1 cellular context compared by ENCODE assay signal in the genomic region with DNA sequence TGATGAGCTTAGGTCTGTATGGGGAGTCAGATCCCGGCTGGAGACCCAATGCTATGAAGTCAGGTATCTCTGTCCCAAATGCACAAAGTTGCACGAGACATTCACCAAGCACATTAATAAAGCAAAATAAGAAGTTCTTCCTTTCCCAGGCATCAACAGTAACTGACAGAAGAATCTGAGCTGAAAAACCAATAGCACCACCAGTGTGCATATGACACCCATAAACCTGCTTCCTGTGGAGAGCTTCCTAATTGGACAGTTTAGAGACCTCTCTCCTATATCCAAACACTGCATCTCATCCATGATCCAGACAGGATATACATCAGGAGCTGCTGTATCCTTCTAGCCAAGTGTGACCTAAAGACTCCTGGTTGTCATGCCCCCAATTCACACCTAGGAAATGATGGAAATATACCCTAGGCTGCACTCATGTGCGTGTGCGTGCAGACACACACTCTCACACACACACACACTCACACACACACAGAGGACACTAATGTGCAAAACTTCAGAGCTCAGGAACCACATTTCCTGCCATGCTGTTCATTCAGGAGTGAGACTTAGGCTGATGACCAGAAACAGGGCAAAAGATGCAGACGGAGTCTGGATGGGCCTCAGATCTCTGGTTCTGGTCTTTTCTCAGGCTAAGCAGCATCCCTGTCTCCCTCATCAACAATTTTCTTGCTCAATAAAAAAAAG.
TF ChIP-seq lines count a peak whose summit lies in the region.

No MANE protein-coding gene starts in this region.

TF ChIP-seq in GM12878, 131 proteins besides CTCF, POLR2A, EP300 and RAD21:
- no peak for TF ChIP-seq ZSCAN29 (IDR thresholded peaks at IDR 0.05)
- no peak for TF ChIP-seq FOXM1 (IDR thresholded peaks at IDR 0.05; ENCODE audit: low read depth, low read length)
- TF ChIP-seq TARDBP (IDR thresholded peaks at IDR 0.05; ENCODE audit: borderline replicate concordance), result no peak
- TF ChIP-seq KDM1A (IDR thresholded peaks at IDR 0.05; ENCODE audit: borderline replicate concordance), result no peak
- TF ChIP-seq LARP7 (IDR thresholded peaks at IDR 0.05), result no peak
- TF ChIP-seq, protein P1, sequence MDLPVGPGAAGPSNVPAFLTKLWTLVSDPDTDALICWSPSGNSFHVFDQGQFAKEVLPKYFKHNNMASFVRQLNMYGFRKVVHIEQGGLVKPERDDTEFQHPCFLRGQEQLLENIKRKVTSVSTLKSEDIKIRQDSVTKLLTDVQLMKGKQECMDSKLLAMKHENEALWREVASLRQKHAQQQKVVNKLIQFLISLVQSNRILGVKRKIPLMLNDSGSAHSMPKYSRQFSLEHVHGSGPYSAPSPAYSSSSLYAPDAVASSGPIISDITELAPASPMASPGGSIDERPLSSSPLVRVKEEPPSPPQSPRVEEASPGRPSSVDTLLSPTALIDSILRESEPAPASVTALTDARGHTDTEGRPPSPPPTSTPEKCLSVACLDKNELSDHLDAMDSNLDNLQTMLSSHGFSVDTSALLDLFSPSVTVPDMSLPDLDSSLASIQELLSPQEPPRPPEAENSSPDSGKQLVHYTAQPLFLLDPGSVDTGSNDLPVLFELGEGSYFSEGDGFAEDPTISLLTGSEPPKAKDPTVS (IDR thresholded peaks at IDR 0.05; ENCODE audit: low read depth, low read length), result no peak
- no peak for TF ChIP-seq HDAC2 (IDR thresholded peaks at IDR 0.05)
- TF ChIP-seq, protein P2, sequence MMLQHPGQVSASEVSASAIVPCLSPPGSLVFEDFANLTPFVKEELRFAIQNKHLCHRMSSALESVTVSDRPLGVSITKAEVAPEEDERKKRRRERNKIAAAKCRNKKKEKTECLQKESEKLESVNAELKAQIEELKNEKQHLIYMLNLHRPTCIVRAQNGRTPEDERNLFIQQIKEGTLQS (IDR thresholded peaks at IDR 0.05; ENCODE audit: borderline replicate concordance, extremely low read depth, low read depth, low read length), result no peak
- no peak for TF ChIP-seq BRCA1 (IDR thresholded peaks at IDR 0.05; ENCODE audit: low read depth, low read length)
- no peak for TF ChIP-seq RFX5 (IDR thresholded peaks at IDR 0.05; ENCODE audit: low read depth, low read length)
- TF ChIP-seq MXI1 (IDR thresholded peaks at IDR 0.05; ENCODE audit: low read depth, low read length), result no peak
- TF ChIP-seq RUNX3 (IDR thresholded peaks at IDR 0.05; ENCODE audit: low read length), result peak; percentile 43
- TF ChIP-seq CREM (IDR thresholded peaks at IDR 0.05; ENCODE audit: low read depth), result 0 out of 2 replicates have a peak, but pooled peaks have one; percentile 35
- no peak for TF ChIP-seq MYC (IDR thresholded peaks at IDR 0.05; ENCODE audit: insufficient read depth, insufficient read length, insufficient replicate concordance, low read length, severe bottlenecking)
- TF ChIP-seq RELA (IDR thresholded peaks at IDR 0.05; ENCODE audit: borderline replicate concordance, partially characterized antibody), result no peak
- TF ChIP-seq, protein P3, sequence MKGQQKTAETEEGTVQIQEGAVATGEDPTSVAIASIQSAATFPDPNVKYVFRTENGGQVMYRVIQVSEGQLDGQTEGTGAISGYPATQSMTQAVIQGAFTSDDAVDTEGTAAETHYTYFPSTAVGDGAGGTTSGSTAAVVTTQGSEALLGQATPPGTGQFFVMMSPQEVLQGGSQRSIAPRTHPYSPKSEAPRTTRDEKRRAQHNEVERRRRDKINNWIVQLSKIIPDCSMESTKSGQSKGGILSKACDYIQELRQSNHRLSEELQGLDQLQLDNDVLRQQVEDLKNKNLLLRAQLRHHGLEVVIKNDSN (IDR thresholded peaks at IDR 0.05; ENCODE audit: borderline replicate concordance, extremely low read length, insufficient read depth, low read depth, low read length), result no peak
- TF ChIP-seq RAD51 (IDR thresholded peaks at IDR 0.05), result no peak
TF ChIP-seq in GM12878: peak in this region for 2.
